ENCODE assay signal across 12 cellular contexts in genomic region chr22:37237371-37238268, GRCh38. TPM values are rescaled to one million over a fixed set of nuclear protein-coding genes. Genes with fewer than 3 reads are reported as not detected.
DNase-seq lines count a peak whose midpoint lies in the region; ATAC-seq and TF ChIP-seq lines count a peak whose summit lies in the region.
"Had no signal": no experiment of that assay in that cellular context is flagged by ENCODE, and none has a peak within 500 bp of the region (broad histone marks: within the 10 kb centered on the region; RNA-seq: fewer than 3 reads in every experiment).

No MANE protein-coding gene starts in this region.

- ATAC-seq in central memory CD8-positive, alpha-beta T cell (replicated peaks; ENCODE audit: extremely low read depth, poor library complexity, severe bottlenecking), result no peak
- ATAC-seq in upper lobe of right lung, result no peak

- peaks cover 91% of the 10 kb centered on the region for H3K4me1 ChIP-seq in OCI-LY3 (ENCODE audit: low read length)
- peaks cover 96 to 98% of the 10 kb centered on the region in 2 experiments for H3K4me1 ChIP-seq in neutrophil (ENCODE audit: control insufficient read depth in 1 of 2, insufficient read depth in 1 of 2, low read depth in 1 of 2, low read length in 1 of 2)
- H3K4me1 ChIP-seq in thyroid gland, result no peaks in the 10 kb centered on the region
- no peaks in the 10 kb centered on the region for H3K4me1 ChIP-seq in upper lobe of right lung
- H3K4me1 ChIP-seq: HAP-1 had no signal

- WGBS in thyroid gland, 2 donors, result 68 to 72% methylated on average over 18 to 20 of the region's 20 CpGs

- H3K4me2 ChIP-seq in OCI-LY3 (ENCODE audit: low read length), result peak overlapping the region; percentile 11; the same call in 1 of the 2 replicates

- peak overlapping the region; percentile 90 for H3K27ac Mint-ChIP-seq in central memory CD8-positive, alpha-beta T cell (ENCODE audit: low read depth)
- H3K27ac Mint-ChIP-seq in endothelial cell (ENCODE audit: unreplicated experiment), result no peak overlapping the region

- H3K36me3 ChIP-seq in OCI-LY3 (replicated peaks; ENCODE audit: low read depth, low read length), result peaks cover 85% of the 10 kb centered on the region
- H3K36me3 ChIP-seq in neutrophil, result peaks cover 93% of the 10 kb centered on the region
- no peaks in the 10 kb centered on the region for H3K36me3 ChIP-seq in thyroid gland
- peaks cover 5% of the 10 kb centered on the region for H3K36me3 ChIP-seq in upper lobe of right lung
- H3K36me3 ChIP-seq: cardiac muscle cell, HAP-1 had no signal

- TF ChIP-seq CTCF in OCI-LY3 (IDR thresholded peaks at IDR 0.05; ENCODE audit: low read depth, low read length), result no peak
- TF ChIP-seq CTCF in neutrophil (IDR thresholded peaks at IDR 0.05), result no peak
- no peak for TF ChIP-seq CTCF in thyroid gland (IDR thresholded peaks at IDR 0.05)
- no peak for TF ChIP-seq CTCF in endothelial cell (IDR thresholded peaks at IDR 0.05; ENCODE audit: unreplicated experiment)
- TF ChIP-seq CTCF in upper lobe of right lung (IDR thresholded peaks at IDR 0.05), result no peak

- DNase-seq in EL, result peak; percentile 21
- no peak for DNase-seq in central memory CD8-positive, alpha-beta T cell (ENCODE audit: low spot score in 2 of 2)
- no peak for DNase-seq in thyroid gland
- no peak for DNase-seq in endothelial cell (ENCODE audit: low spot score)
- DNase-seq in upper lobe of right lung, result no peak
- DNase-seq: foreskin melanocyte, NCI-H1105 treated with DMSO at 0.1 percent for 48 hours had no signal

- no peak overlapping the region for H3K4me3 ChIP-seq in OCI-LY3 (ENCODE audit: low read length)
- peak overlapping the region; percentile 39 to 92 for H3K4me3 ChIP-seq in neutrophil (ENCODE audit: low read depth in 1 of 2, low read length in 1 of 2)
- H3K4me3 ChIP-seq in thyroid gland (replicated peaks in 1 of 3), result no peak overlapping the region
- no peak overlapping the region for H3K4me3 ChIP-seq in upper lobe of right lung
- H3K4me3 ChIP-seq: cardiac muscle cell, HAP-1 had no signal

- peaks cover 93% of the 10 kb centered on the region for H3K79me2 ChIP-seq in OCI-LY3 (ENCODE audit: low read length)

- peak overlapping the region; percentile 87 for H3K4me3 Mint-ChIP-seq in central memory CD8-positive, alpha-beta T cell
- no peak overlapping the region for H3K4me3 Mint-ChIP-seq in endothelial cell (ENCODE audit: unreplicated experiment)

- H3K27ac ChIP-seq in OCI-LY3 (ENCODE audit: low read length), result no peak overlapping the region
- peak overlapping the region; percentile 99 for H3K27ac ChIP-seq in neutrophil
- no peak overlapping the region for H3K27ac ChIP-seq in thyroid gland
- no peak overlapping the region for H3K27ac ChIP-seq in upper lobe of right lung
- H3K27ac ChIP-seq: cardiac muscle cell had no signal

- peaks cover 84% of the 10 kb centered on the region for H4K20me1 ChIP-seq in OCI-LY3 (ENCODE audit: insufficient read depth, low read length)

- intact Hi-C loops in thyroid gland (cut with DNase I), result no loop called here
- intact Hi-C loops in upper lobe of right lung (cut with DNase I), result no loop called here

- H3K9me3 ChIP-seq in OCI-LY3 (ENCODE audit: insufficient read depth, low read length) (no peaks in the 10 kb centered on the region), neutrophil (no peaks in the 10 kb centered on the region), thyroid gland (no peaks in the 10 kb centered on the region), upper lobe of right lung (no peaks in the 10 kb centered on the region)
- H3K9me3 ChIP-seq: HAP-1 had no signal

- peaks cover 76% of the 10 kb centered on the region for H3K36me3 Mint-ChIP-seq in central memory CD8-positive, alpha-beta T cell (ENCODE audit: insufficient read depth)
- H3K36me3 Mint-ChIP-seq in endothelial cell (ENCODE audit: low read depth, unreplicated experiment), result no peaks in the 10 kb centered on the region

- no peaks in the 10 kb centered on the region for H3K9me3 Mint-ChIP-seq in central memory CD8-positive, alpha-beta T cell
- H3K9me3 Mint-ChIP-seq in endothelial cell (ENCODE audit: unreplicated experiment), result no peaks in the 10 kb centered on the region

- peaks cover 97% of the 10 kb centered on the region for H3K4me1 Mint-ChIP-seq in central memory CD8-positive, alpha-beta T cell
- H3K4me1 Mint-ChIP-seq in endothelial cell (ENCODE audit: unreplicated experiment), result peaks cover 25% of the 10 kb centered on the region

- H2AFZ ChIP-seq in OCI-LY3 (ENCODE audit: low read depth, low read length), result no peak overlapping the region

- no peak overlapping the region for H3K9ac ChIP-seq in OCI-LY3 (ENCODE audit: low read length)

- H3K27me3 ChIP-seq in OCI-LY3 (ENCODE audit: low read depth, low read length) (no peaks in the 10 kb centered on the region), neutrophil (no peaks in the 10 kb centered on the region), thyroid gland (no peaks in the 10 kb centered on the region), upper lobe of right lung (peaks cover 24% of the 10 kb centered on the region)
- H3K27me3 ChIP-seq: cardiac muscle cell had no signal

- H3K27me3 Mint-ChIP-seq in central memory CD8-positive, alpha-beta T cell, result no peaks in the 10 kb centered on the region
- H3K27me3 Mint-ChIP-seq in endothelial cell (ENCODE audit: unreplicated experiment), result peaks cover 13% of the 10 kb centered on the region

- no peak for TF ChIP-seq POLR2A in thyroid gland (IDR thresholded peaks at IDR 0.05)

RNA-seq across cellular contexts. Expression of gene RAC2, which starts 6.4 kb away (rescaled TPM):
- total RNA-seq in thyroid gland (1 to 10 TPM; 3.6 to 6.0 (median 4.6) TPM), endothelial cell (ENCODE audit: unreplicated experiment) (16.6 TPM), upper lobe of right lung (107 TPM)

RNA-seq across cellular contexts. Expression of gene SSTR3, which starts 25.3 kb away (rescaled TPM):
- total RNA-seq in thyroid gland (under 1 TPM in 3 of 4 donors, not detected in 1; 0.11 to 0.24 (median 0.13) TPM), endothelial cell (ENCODE audit: unreplicated experiment) (0.13 TPM), upper lobe of right lung (not detected)
- total RNA-seq: subcutaneous adipose tissue had no signal

RNA-seq across cellular contexts. Expression of gene CYTH4, which starts 44.7 kb away (rescaled TPM):
- total RNA-seq in thyroid gland (10 to 100 TPM in 1 of 4 donors, 1 to 10 TPM in 3; 3.3 to 15.1 (median 4.2) TPM), endothelial cell (ENCODE audit: unreplicated experiment) (0.33 TPM), upper lobe of right lung (37.9 TPM)
- total RNA-seq: cardiac muscle cell had no signal

RNA-seq across cellular contexts. Expression of gene C1QTNF6, which starts 49.6 kb away (rescaled TPM):
- total RNA-seq in thyroid gland (1 to 10 TPM; 1.7 to 4.8 (median 3.6) TPM), endothelial cell (ENCODE audit: unreplicated experiment) (32.7 TPM), upper lobe of right lung (6.1 TPM)

Comparison
In these comparisons a context has a peak if more than half of its experiments do, and no peak if none do; other contexts are left out.
1. H3K4me3 ChIP-seq: peak in neutrophil (2 of 2); none in OCI-LY3 (single experiment), thyroid gland (0 of 3) and upper lobe of right lung (single experiment).